Comparison of ENCODE assay signal across 28 cellular contexts in genomic region chr12:62370189-62370588, GRCh38.
DNase-seq lines count a peak whose midpoint lies in the region; ATAC-seq and TF ChIP-seq lines count a peak whose summit lies in the region.
"Had no signal": no experiment of that assay in that cellular context is flagged by ENCODE, and none has a peak within 500 bp of the region (broad histone marks: within the 10 kb centered on the region; RNA-seq: fewer than 3 reads in every experiment).

No MANE protein-coding gene starts in this region.

- TF ChIP-seq CTCF in left ventricle myocardium inferior (IDR thresholded peaks at IDR 0.05; ENCODE audit: borderline replicate concordance), result no peak
- no peak for TF ChIP-seq CTCF in parathyroid adenoma (IDR thresholded peaks at IDR 0.05)

- H3K4me1 ChIP-seq in left ventricle myocardium inferior (peaks cover 49% of the 10 kb centered on the region), parathyroid adenoma (peaks cover 16% of the 10 kb centered on the region)
- H3K4me1 ChIP-seq: A549 had no signal

- H3K27ac Mint-ChIP-seq in activated naive CD8-positive, alpha-beta T cell treated with anti-CD3 and anti-CD28 coated beads for 36 hours, result peak overlapping the region; percentile 27

- H3K4me3 Mint-ChIP-seq in activated naive CD8-positive, alpha-beta T cell treated with anti-CD3 and anti-CD28 coated beads for 36 hours, result no peak overlapping the region
- H3K4me3 Mint-ChIP-seq: CD8-positive, alpha-beta memory T cell had no signal

- H3K9ac ChIP-seq in parathyroid adenoma, result no peak overlapping the region

- H3K36me3 ChIP-seq in left ventricle myocardium inferior (peaks cover 7% of the 10 kb centered on the region), parathyroid adenoma (ENCODE audit: control insufficient read depth, insufficient read depth, low read length) (no peaks in the 10 kb centered on the region), H7 (replicated peaks; ENCODE audit: control insufficient read depth, insufficient read depth, low read length) (no peaks in the 10 kb centered on the region)

- DNase-seq in left ventricle myocardium inferior (no peak), Right ventricle myocardium inferior (ENCODE audit: missing footprints) (no peak), OCI-M1 (lab: John Stamatoyannopoulos, UW) (peak; percentile 24), H7 (no peak)
- DNase-seq in activated naive CD8-positive, alpha-beta T cell treated with anti-CD3 and anti-CD28 coated beads for 36 hours, result no peak
- DNase-seq: AML-193; C1 segment of cervical spinal cord; CD8-positive, alpha-beta memory T cell; DMS 273 treated with DMSO at 0.1 percent for 48 hours; DMS79; EL; GDM1; KG1; MG63; NCI-H1105 treated with DMSO at 0.1 percent for 48 hours; NCI-H146; NCI-H1930; NCI-H446; NCI-H526; NCI-H82; NK-92 treated with Interleukin-12 subunit alpha and Interleukin-12 subunit beta, amount 100 ng/mL, for 24 hours; PC-9; RPMI8226; SHP77 treated with DMSO at 0.1 percent for 48 hours had no signal

- H3K36me3 Mint-ChIP-seq in activated naive CD8-positive, alpha-beta T cell treated with anti-CD3 and anti-CD28 coated beads for 36 hours, result peaks cover 49% of the 10 kb centered on the region

- peaks cover 42% of the 10 kb centered on the region for H3K4me1 Mint-ChIP-seq in activated naive CD8-positive, alpha-beta T cell treated with anti-CD3 and anti-CD28 coated beads for 36 hours

- peaks cover 21% of the 10 kb centered on the region for H3K79me2 ChIP-seq in parathyroid adenoma

- H3K27me3 ChIP-seq in left ventricle myocardium inferior (ENCODE audit: low read depth) (no peaks in the 10 kb centered on the region), parathyroid adenoma (ENCODE audit: control insufficient read depth, insufficient read depth, low read length) (no peaks in the 10 kb centered on the region), H7 (ENCODE audit: control insufficient read depth, insufficient read depth, low read length) (no peaks in the 10 kb centered on the region)
- H3K27me3 ChIP-seq: MG63 had no signal

- no peak for ATAC-seq in Right ventricle myocardium inferior
- ATAC-seq in GM19395 (IDR thresholded peaks at IDR 0.05; ENCODE audit: unreplicated experiment), result no peak
- ATAC-seq: A549, GM12878 had no signal

- no peaks in the 10 kb centered on the region for H3K27me3 Mint-ChIP-seq in activated naive CD8-positive, alpha-beta T cell treated with anti-CD3 and anti-CD28 coated beads for 36 hours
- H3K27me3 Mint-ChIP-seq: CD8-positive, alpha-beta memory T cell had no signal

- no peak overlapping the region for H3K4me2 ChIP-seq in parathyroid adenoma (ENCODE audit: low read length)
- H3K4me2 ChIP-seq: A549, PC-9 had no signal

- H3K27ac ChIP-seq in left ventricle myocardium inferior (replicated peaks) (peak overlapping the region; percentile 2), parathyroid adenoma (peak overlapping the region; percentile 24)
- H3K27ac ChIP-seq: A549, PC-9 had no signal

- H3K4me3 ChIP-seq in left ventricle myocardium inferior (no peak overlapping the region), parathyroid adenoma (ENCODE audit: low read depth, low read length) (no peak overlapping the region), H7 (ENCODE audit: insufficient read depth, low read depth, low read length) (no peak overlapping the region)
- H3K4me3 ChIP-seq: A549, GM12878, MG63, PC-9 had no signal

- H3K9me3 ChIP-seq in left ventricle myocardium inferior (replicated peaks) (peaks cover 20% of the 10 kb centered on the region), parathyroid adenoma (ENCODE audit: control insufficient read depth, low read length) (no peaks in the 10 kb centered on the region)
- H3K9me3 ChIP-seq: A549, MG63 had no signal

- intact Hi-C loops in left ventricle myocardium inferior (cut with micrococcal nuclease) (no loop called here), Right ventricle myocardium inferior (cut with DNase I) (loop anchor here (5.0 kb wide), 1 partner anchor 108 kb away; the partner anchor contains the start of gene USP15)

- no peak overlapping the region for H2AFZ ChIP-seq in parathyroid adenoma
- H2AFZ ChIP-seq: PC-9 had no signal

- H3K9me3 Mint-ChIP-seq in activated naive CD8-positive, alpha-beta T cell treated with anti-CD3 and anti-CD28 coated beads for 36 hours, result peaks cover 23% of the 10 kb centered on the region
